In the genomic region with DNA sequence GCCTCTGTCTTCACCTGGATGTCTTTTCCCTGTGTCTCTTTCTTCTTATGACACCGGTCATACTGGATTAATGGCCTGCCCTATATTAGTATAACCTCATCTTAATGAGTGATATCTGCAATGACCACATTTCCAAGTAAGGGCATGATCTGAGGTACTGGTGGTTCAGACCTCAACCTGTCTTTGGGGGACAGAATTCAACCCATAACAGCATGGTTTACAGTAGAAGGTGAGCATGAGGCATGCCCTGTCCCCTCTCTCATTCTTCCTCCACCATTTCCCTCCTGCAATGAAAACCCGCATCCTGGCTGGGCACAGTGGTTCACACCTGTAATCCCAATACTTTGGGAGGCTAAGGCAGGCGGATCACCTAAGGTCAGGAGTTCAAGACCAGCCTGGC, we compare ENCODE assay signal across 1 cellular context.
TF ChIP-seq lines count a peak whose summit lies in the region.

No MANE protein-coding gene starts in this region.

TF ChIP-seq in H1, 55 proteins besides CTCF, POLR2A, EP300 and RAD21:
- TF ChIP-seq SRF (IDR thresholded peaks at IDR 0.05; ENCODE audit: low read depth, low read length), result no peak
- TF ChIP-seq BCL11A (IDR thresholded peaks at IDR 0.05; ENCODE audit: low read depth in 2 of 2, low read length in 2 of 2), result no peak
